Comparison of ENCODE assay signal across 5 cellular contexts in the genomic region with DNA sequence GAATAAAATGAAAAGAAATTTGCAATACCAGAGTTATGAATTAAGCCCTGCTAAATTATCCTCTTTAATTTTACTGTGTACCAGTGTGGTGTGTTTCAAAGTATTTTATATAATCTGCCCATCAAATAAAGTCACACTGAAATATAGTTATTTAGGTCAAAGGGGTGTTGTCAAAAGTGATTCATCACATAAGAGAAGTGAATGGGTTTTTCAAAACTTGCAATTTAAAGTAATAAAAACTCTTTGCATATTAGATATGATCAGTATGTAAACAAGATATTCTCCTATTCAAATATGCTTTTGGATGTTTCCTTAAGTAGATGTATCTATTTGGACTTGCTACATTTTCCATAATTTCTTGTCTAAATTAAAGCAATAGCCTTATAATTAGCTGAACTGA.
"Had no signal": no experiment of that assay in that cellular context is flagged by ENCODE, and none has a peak within 500 bp of the region (broad histone marks: within the 10 kb centered on the region; RNA-seq: fewer than 3 reads in every experiment).

No MANE protein-coding gene starts in this region.

- H3K4me3 ChIP-seq: K562 had no signal

- ATAC-seq: HepG2, K562 had no signal

- DNase-seq: IMR-90, KBM-7 had no signal

- H3K27ac ChIP-seq: HL-60 had no signal
